In genomic region chr2:205769879-205770278, GRCh38 we compare ENCODE assay signal across 15 cellular contexts.
DNase-seq lines count a peak whose midpoint lies in the region; FAIRE-seq and TF ChIP-seq lines count a peak whose summit lies in the region.
"Had no signal": no experiment of that assay in that cellular context is flagged by ENCODE, and none has a peak within 500 bp of the region (broad histone marks: within the 10 kb centered on the region; RNA-seq: fewer than 3 reads in every experiment).

No MANE protein-coding gene starts in this region.

- peaks cover 3% of the 10 kb centered on the region; the same call in 1 of the 2 replicates for H3K23me2 ChIP-seq in H1 (ENCODE audit: low read depth, low read length)

- CTCF ChIA-PET in Calu3 (lab: Charles Lee) (interaction anchor here (0.7 to 0.8 kb wide), 2 partner anchors 83 to 1657 kb away, joined by 3 read pairs; no protein-coding TSS in a partner anchor), H1 (lab: Charles Lee; ENCODE audit: partially characterized antibody) (interaction anchor here (0.7 to 8.6 kb wide), 9 partner anchors 10 to 157 kb away, joined by 3 to 136 read pairs (median 3); no protein-coding TSS in a partner anchor)

- H3K18ac ChIP-seq in H1 (ENCODE audit: extremely low read depth, low read length), result no peak overlapping the region

- H3K9me3 Mint-ChIP-seq in Calu3 (ENCODE audit: low read depth, unreplicated experiment) (no peaks in the 10 kb centered on the region), osteocyte (ENCODE audit: unreplicated experiment) (no peaks in the 10 kb centered on the region)
- H3K9me3 Mint-ChIP-seq: memory B cell had no signal

- H3K27me3 Mint-ChIP-seq in Calu3 (ENCODE audit: unreplicated experiment) (no peaks in the 10 kb centered on the region), osteocyte (ENCODE audit: unreplicated experiment) (no peaks in the 10 kb centered on the region)

- H4K5ac ChIP-seq in H1 (ENCODE audit: insufficient read length, low read depth, low read length), result no peak overlapping the region

- H3K4me1 ChIP-seq in H1 (replicated peaks in 1 of 4; ENCODE audit: control insufficient read depth in 3 of 4, insufficient read depth in 4 of 4, low read length in 3 of 4) (peaks cover 0 to 3% (median under 1%) of the 10 kb centered on the region in 4 experiments; a peak in 3 of 7 replicates), suprapubic skin (peaks cover 12% of the 10 kb centered on the region)

- BruUV-seq in Calu3 (replicated peaks; lab: Mats Ljungman, UMichigan), result no TSS peak

- H2BK120ac ChIP-seq in H1 (replicated peaks; ENCODE audit: low read depth, low read length), result no peak overlapping the region

- H3K4ac ChIP-seq in H1 (replicated peaks; ENCODE audit: insufficient read length, low read depth, low read length), result no peak overlapping the region

- no peak overlapping the region; the same call in 1 of the 2 replicates for H2AK5ac ChIP-seq in H1 (ENCODE audit: low read depth, low read length)

- H2BK12ac ChIP-seq in H1 (ENCODE audit: low read depth, low read length), result no peak overlapping the region

- H3K27me3 ChIP-seq in H1 (replicated peaks in 1 of 4; ENCODE audit: control insufficient read depth in 3 of 4, extremely low read depth in 1 of 4, insufficient read depth in 3 of 4, low read length in 3 of 4), result no peaks in the 10 kb centered on the region
- no peaks in the 10 kb centered on the region for H3K27me3 ChIP-seq in suprapubic skin

- H4K20me1 ChIP-seq in H1 (replicated peaks in 1 of 2; ENCODE audit: control insufficient read depth in 1 of 2, insufficient read depth in 2 of 2, low read length in 2 of 2), result no peaks in the 10 kb centered on the region

- no peak for TF ChIP-seq EP300 in H1 (IDR thresholded peaks at IDR 0.05; ENCODE audit: borderline replicate concordance in 1 of 2, low read depth in 2 of 2, low read length in 2 of 2)
- TF ChIP-seq EP300 in suprapubic skin (IDR thresholded peaks at IDR 0.05), result no peak

- no peak overlapping the region for H2BK5ac ChIP-seq in H1 (ENCODE audit: low read depth, low read length)

- no peak overlapping the region for H3K4me2 ChIP-seq in H1 (ENCODE audit: insufficient read depth in 1 of 2, low read depth in 2 of 2, low read length in 2 of 2)

- no peak overlapping the region for H4K91ac ChIP-seq in H1 (replicated peaks; ENCODE audit: insufficient read length, low read length)

- H3K27ac Mint-ChIP-seq in Calu3 (ENCODE audit: unreplicated experiment) (peak overlapping the region; percentile 92), osteocyte (ENCODE audit: unreplicated experiment) (peak overlapping the region; percentile 56)
- H3K27ac Mint-ChIP-seq: memory B cell had no signal

- intact Hi-C loops in Calu3 (cut with micrococcal nuclease; ENCODE audit: unreplicated experiment), result loop anchor here (5.0 kb wide), 1 partner anchor 88 kb away; the partner anchor contains the start of gene NRP2

- no peak overlapping the region for H3K56ac ChIP-seq in H1 (replicated peaks; ENCODE audit: insufficient read length, low read depth, low read length)

- TF ChIP-seq RAD21 in H1 (IDR thresholded peaks at IDR 0.05 in 1 of 2, conservative IDR thresholded peaks at IDR 0.05 in 1 of 2; ENCODE audit: low read depth in 2 of 2, low read length in 2 of 2), result no peak

- no peak overlapping the region for H3K23ac ChIP-seq in H1 (ENCODE audit: insufficient read length)

- H3K4me1 Mint-ChIP-seq in Calu3 (ENCODE audit: low read depth, unreplicated experiment) (peaks cover 43% of the 10 kb centered on the region), osteocyte (ENCODE audit: unreplicated experiment) (peaks cover 31% of the 10 kb centered on the region)

- no peak for FAIRE-seq in H1 (lab: Jason Lieb, UNC)
- FAIRE-seq: GM19239 had no signal

- WGBS in H1 (ENCODE audit: extremely low coverage in 1 of 2, insufficient coverage in 1 of 2, insufficient read length in 1 of 2, insufficient replicate concordance in 2 of 2, low coverage in 1 of 2, low lambda C conversion rate in 2 of 2, missing lambda C conversion rate in 1 of 2), 2 experiments, result 85% methylated on average over 7 of the region's 7 CpGs; no CpG with 5 or more reads in 1 of the 2 experiments
- WGBS in suprapubic skin, result 77% methylated on average over 7 of the region's 7 CpGs

- H3K4me3 ChIP-seq in H1 (ENCODE audit: extremely low read depth in 1 of 4, insufficient read depth in 2 of 4, low read depth in 3 of 4, low read length in 4 of 4) (no peak overlapping the region), suprapubic skin (no peak overlapping the region)

- TF ChIP-seq POLR2A in H1 (IDR thresholded peaks at IDR 0.05; ENCODE audit: control extremely low read depth in 1 of 2, low read depth in 2 of 2, low read length in 2 of 2) (no peak), suprapubic skin (IDR thresholded peaks at IDR 0.05) (no peak)

- no peak for DNase-seq in Calu3
- peak; percentile 74 for DNase-seq in NCI-H2081 treated with DMSO at 0.1 percent for 48 hours (lab: John Stamatoyannopoulos, UW)
- no peak for DNase-seq in H1 (ENCODE audit: low read depth in 1 of 2, low spot score in 2 of 2)
- no peak for DNase-seq in osteocyte (ENCODE audit: extremely low spot score, unreplicated experiment)
- DNase-seq in CD1c-positive myeloid dendritic cell (ENCODE audit: extremely low spot score), result no peak
- no peak for DNase-seq in suprapubic skin (ENCODE audit: low spot score in 2 of 2)
- no peak for DNase-seq in mucosa of gallbladder (ENCODE audit: low spot score)
- DNase-seq in HuH-7 (ENCODE audit: low spot score), result no peak
- DNase-seq: activated CD4-positive, alpha-beta T cell treated with anti-CD3 and anti-CD28 coated beads for 4 hours; amygdala; KBM-7; occipital lobe; T-helper 1 cell had no signal

- H3K9ac ChIP-seq in H1 (replicated peaks in 1 of 4; ENCODE audit: extremely low read depth in 1 of 4, low read depth in 3 of 4, low read length in 3 of 4), result no peak overlapping the region

- POLR2A ChIA-PET in H1 (lab: Charles Lee; ENCODE audit: partially characterized antibody), result no interaction called here

- H3K27ac ChIP-seq in H1 (ENCODE audit: low read depth, low read length) (no peak overlapping the region), suprapubic skin (no peak overlapping the region)

- no peak overlapping the region for H2BK20ac ChIP-seq in H1 (ENCODE audit: low read length)

- TF ChIP-seq CTCF in Calu3 (IDR thresholded peaks at IDR 0.05; ENCODE audit: unreplicated experiment), result no peak
- TF ChIP-seq CTCF in H1 (IDR thresholded peaks at IDR 0.05; ENCODE audit: control extremely low read depth in 1 of 3, insufficient read depth in 1 of 3, low read depth in 1 of 3, low read length in 3 of 3), result no peak
- no peak for TF ChIP-seq CTCF in osteocyte (IDR thresholded peaks at IDR 0.05)
- no peak for TF ChIP-seq CTCF in suprapubic skin (IDR thresholded peaks at IDR 0.05)

- peak overlapping the region; percentile 38 for H3K4me3 Mint-ChIP-seq in Calu3 (ENCODE audit: low read depth, unreplicated experiment)
- no peak overlapping the region for H3K4me3 Mint-ChIP-seq in osteocyte (ENCODE audit: unreplicated experiment)
- H3K4me3 Mint-ChIP-seq: memory B cell had no signal

- no peak overlapping the region for H2AFZ ChIP-seq in H1 (ENCODE audit: low read length)

- H3K36me3 Mint-ChIP-seq in Calu3 (ENCODE audit: insufficient read depth, unreplicated experiment) (peaks cover 11% of the 10 kb centered on the region), osteocyte (ENCODE audit: unreplicated experiment) (peaks cover 9% of the 10 kb centered on the region)
- H3K36me3 Mint-ChIP-seq: memory B cell had no signal

- H3K9me3 ChIP-seq in H1 (ENCODE audit: insufficient read depth in 2 of 2, low read depth in 1 of 2, low read length in 1 of 2) (no peaks in the 10 kb centered on the region), suprapubic skin (no peaks in the 10 kb centered on the region)

- no peak overlapping the region for H2BK15ac ChIP-seq in H1 (ENCODE audit: low read length)

- no peaks in the 10 kb centered on the region for H3K79me1 ChIP-seq in H1 (ENCODE audit: low read depth, low read length)

- peaks cover 3 to 14% (median 12%) of the 10 kb centered on the region in 4 experiments; a peak in 6 of 8 replicates for H3K36me3 ChIP-seq in H1 (ENCODE audit: control insufficient read depth in 2 of 4, insufficient read depth in 4 of 4, low read length in 3 of 4)
- H3K36me3 ChIP-seq in suprapubic skin, result no peaks in the 10 kb centered on the region

- no peak overlapping the region for H3K14ac ChIP-seq in H1 (ENCODE audit: insufficient read length)

- H3K79me2 ChIP-seq in H1 (ENCODE audit: control insufficient read depth in 1 of 2, insufficient read depth in 2 of 2, low read length in 2 of 2), result no peaks in the 10 kb centered on the region

- no peak overlapping the region for H4K8ac ChIP-seq in H1 (ENCODE audit: extremely low read depth, insufficient read depth, low read length)

TF ChIP-seq in H1, 55 proteins besides CTCF, POLR2A, EP300 and RAD21:
- TF ChIP-seq TCF12 (IDR thresholded peaks at IDR 0.05; ENCODE audit: low read depth, low read length) (peak; percentile 76; the same call in 1 of the 2 replicates), POLR2AphosphoS5 (IDR thresholded peaks at IDR 0.05; ENCODE audit: low read depth, low read length) (peak; percentile 43; the same call in 1 of the 2 replicates), TAF1 (IDR thresholded peaks at IDR 0.05; ENCODE audit: low read depth, low read length) (no peak)
